18 cellular contexts compared by ENCODE assay signal in genomic region chr6:159745081-159745480, GRCh38. TPM values are rescaled to one million over a fixed set of nuclear protein-coding genes. Genes with fewer than 3 reads are reported as not detected.
DNase-seq lines count a peak whose midpoint lies in the region; ATAC-seq, FAIRE-seq and TF ChIP-seq lines count a peak whose summit lies in the region.
"Had no signal": no experiment of that assay in that cellular context is flagged by ENCODE, and none has a peak within 500 bp of the region (broad histone marks: within the 10 kb centered on the region; RNA-seq: fewer than 3 reads in every experiment).

No MANE protein-coding gene starts in this region.

- H3K36me3 ChIP-seq in CD8-positive, alpha-beta T cell (ENCODE audit: insufficient read depth, low read length), result peaks cover 57% of the 10 kb centered on the region
- H3K36me3 ChIP-seq in neutrophil, result peaks cover 95% of the 10 kb centered on the region

- no peaks in the 10 kb centered on the region for H3K27me3 ChIP-seq in CD8-positive, alpha-beta T cell (ENCODE audit: insufficient read depth, low read length)
- H3K27me3 ChIP-seq in neutrophil, result no peaks in the 10 kb centered on the region

- DNase-seq in activated CD8-positive, alpha-beta T cell treated with anti-CD3 and anti-CD28 coated beads for 36 hours, result no peak
- DNase-seq in activated CD8-positive, alpha-beta T cell treated with anti-CD3 and anti-CD28 coated beads, Interleukin-2, amount 10 ng/mL, durations not matched to agents 7 days and 5 days, result no peak
- no peak for DNase-seq in CD8-positive, alpha-beta T cell
- DNase-seq in choroid plexus epithelial cell (ENCODE audit: low read depth) (peak; percentile 26), RCC 7860 (ENCODE audit: low spot score) (no peak), inferior parietal cortex (ENCODE audit: extremely low spot score) (no peak), HCEC 1CT (no peak)
- DNase-seq: 8988T, C1 segment of cervical spinal cord, Calu3, H7, Kasumi-1, NCI-H1417, NCI-H2029 treated with DMSO at 0.1 percent for 48 hours, NCI-H510A, NCI-H82 had no signal

- H3K4me1 ChIP-seq in CD8-positive, alpha-beta T cell (ENCODE audit: insufficient read depth, low read length), result no peaks in the 10 kb centered on the region
- peaks cover 3 to 4% of the 10 kb centered on the region in 2 experiments for H3K4me1 ChIP-seq in neutrophil (ENCODE audit: control insufficient read depth in 1 of 2, insufficient read depth in 1 of 2, low read depth in 1 of 2, low read length in 1 of 2)

- CTCF ChIA-PET in activated CD8-positive, alpha-beta T cell treated with anti-CD3 and anti-CD28 coated beads for 36 hours (lab: Charles Lee), result interaction anchor here (1.7 kb wide), 1 partner anchor 10 kb away, joined by 6 read pairs; no protein-coding TSS in a partner anchor
- CTCF ChIA-PET in activated CD8-positive, alpha-beta T cell treated with anti-CD3 and anti-CD28 coated beads, Interleukin-2, amount 10 ng/mL, durations not matched to agents 7 days and 5 days (lab: Charles Lee), result interaction anchor here (0.7 kb wide), 1 partner anchor 825 kb away, joined by 3 read pairs; no protein-coding TSS in a partner anchor
- CTCF ChIA-PET in CD8-positive, alpha-beta T cell (lab: Charles Lee), result no interaction called here

- H3K4me1 Mint-ChIP-seq in activated CD8-positive, alpha-beta T cell treated with anti-CD3 and anti-CD28 coated beads for 36 hours (ENCODE audit: low read depth), result peaks cover 20% of the 10 kb centered on the region
- H3K4me1 Mint-ChIP-seq in activated CD8-positive, alpha-beta T cell treated with anti-CD3 and anti-CD28 coated beads, Interleukin-2, amount 10 ng/mL, durations not matched to agents 7 days and 5 days (ENCODE audit: low read depth), result no peaks in the 10 kb centered on the region
- peaks cover 36% of the 10 kb centered on the region for H3K4me1 Mint-ChIP-seq in CD8-positive, alpha-beta T cell (ENCODE audit: low read depth)

- H3K27me3 Mint-ChIP-seq in activated CD8-positive, alpha-beta T cell treated with anti-CD3 and anti-CD28 coated beads for 36 hours, result no peaks in the 10 kb centered on the region
- no peaks in the 10 kb centered on the region for H3K27me3 Mint-ChIP-seq in activated CD8-positive, alpha-beta T cell treated with anti-CD3 and anti-CD28 coated beads, Interleukin-2, amount 10 ng/mL, durations not matched to agents 7 days and 5 days (ENCODE audit: low read depth)
- no peaks in the 10 kb centered on the region for H3K27me3 Mint-ChIP-seq in CD8-positive, alpha-beta T cell (ENCODE audit: low read depth)

- peaks cover 61% of the 10 kb centered on the region for H3K36me3 Mint-ChIP-seq in activated CD8-positive, alpha-beta T cell treated with anti-CD3 and anti-CD28 coated beads for 36 hours (ENCODE audit: low read depth)
- H3K36me3 Mint-ChIP-seq in activated CD8-positive, alpha-beta T cell treated with anti-CD3 and anti-CD28 coated beads, Interleukin-2, amount 10 ng/mL, durations not matched to agents 7 days and 5 days (ENCODE audit: low read depth), result peaks cover 76% of the 10 kb centered on the region
- peaks cover 90% of the 10 kb centered on the region for H3K36me3 Mint-ChIP-seq in CD8-positive, alpha-beta T cell

- peak overlapping the region; percentile 68 for H3K27ac Mint-ChIP-seq in activated CD8-positive, alpha-beta T cell treated with anti-CD3 and anti-CD28 coated beads for 36 hours
- H3K27ac Mint-ChIP-seq in activated CD8-positive, alpha-beta T cell treated with anti-CD3 and anti-CD28 coated beads, Interleukin-2, amount 10 ng/mL, durations not matched to agents 7 days and 5 days, result no peak overlapping the region
- peak overlapping the region; percentile 28 for H3K27ac Mint-ChIP-seq in CD8-positive, alpha-beta T cell

- no peak overlapping the region for H3K27ac ChIP-seq in CD8-positive, alpha-beta T cell (ENCODE audit: low read depth, low read length)
- peak overlapping the region; percentile 36 for H3K27ac ChIP-seq in neutrophil

- POLR2A ChIA-PET in activated CD8-positive, alpha-beta T cell treated with anti-CD3 and anti-CD28 coated beads for 36 hours (lab: Charles Lee), result interaction anchor here (3.6 kb wide), 1 partner anchor 15 kb away, joined by 17 read pairs; the partner anchor contains the start of gene ACAT2
- POLR2A ChIA-PET in activated CD8-positive, alpha-beta T cell treated with anti-CD3 and anti-CD28 coated beads, Interleukin-2, amount 10 ng/mL, durations not matched to agents 7 days and 5 days (lab: Charles Lee), result no interaction called here
- POLR2A ChIA-PET in CD8-positive, alpha-beta T cell (lab: Charles Lee), result interaction anchor here (0.5 kb wide), 1 partner anchor 51 kb away, joined by 3 read pairs; no protein-coding TSS in a partner anchor

- FAIRE-seq in RCC 7860 (lab: Jason Lieb, UNC), result no peak
- FAIRE-seq: GM12878 had no signal

- no peaks in the 10 kb centered on the region for H3K9me3 ChIP-seq in CD8-positive, alpha-beta T cell (ENCODE audit: low read length)
- no peaks in the 10 kb centered on the region for H3K9me3 ChIP-seq in neutrophil

- no peak for ATAC-seq in activated CD8-positive, alpha-beta T cell treated with anti-CD3 and anti-CD28 coated beads for 36 hours
- ATAC-seq in activated CD8-positive, alpha-beta T cell treated with anti-CD3 and anti-CD28 coated beads, Interleukin-2, amount 10 ng/mL, durations not matched to agents 7 days and 5 days, result no peak
- ATAC-seq in CD8-positive, alpha-beta T cell, result no peak
- ATAC-seq: GM12878 had no signal

- H3K9me3 Mint-ChIP-seq in activated CD8-positive, alpha-beta T cell treated with anti-CD3 and anti-CD28 coated beads for 36 hours, result no peaks in the 10 kb centered on the region
- no peaks in the 10 kb centered on the region for H3K9me3 Mint-ChIP-seq in activated CD8-positive, alpha-beta T cell treated with anti-CD3 and anti-CD28 coated beads, Interleukin-2, amount 10 ng/mL, durations not matched to agents 7 days and 5 days (ENCODE audit: insufficient read depth)
- H3K9me3 Mint-ChIP-seq in CD8-positive, alpha-beta T cell, result no peaks in the 10 kb centered on the region

- TF ChIP-seq CTCF in activated CD8-positive, alpha-beta T cell treated with anti-CD3 and anti-CD28 coated beads for 36 hours (IDR thresholded peaks at IDR 0.05), result no peak
- TF ChIP-seq CTCF in CD8-positive, alpha-beta T cell (IDR thresholded peaks at IDR 0.05), result no peak
- TF ChIP-seq CTCF in choroid plexus epithelial cell (conservative IDR thresholded peaks at IDR 0.05; ENCODE audit: low read depth, low read length) (no peak), neutrophil (IDR thresholded peaks at IDR 0.05) (no peak)

- H3K4me3 Mint-ChIP-seq in activated CD8-positive, alpha-beta T cell treated with anti-CD3 and anti-CD28 coated beads for 36 hours, result no peak overlapping the region
- no peak overlapping the region for H3K4me3 Mint-ChIP-seq in activated CD8-positive, alpha-beta T cell treated with anti-CD3 and anti-CD28 coated beads, Interleukin-2, amount 10 ng/mL, durations not matched to agents 7 days and 5 days
- H3K4me3 Mint-ChIP-seq in CD8-positive, alpha-beta T cell, result no peak overlapping the region

- no peak overlapping the region for H3K4me3 ChIP-seq in CD8-positive, alpha-beta T cell (ENCODE audit: low read depth, low read length)
- no peak overlapping the region for H3K4me3 ChIP-seq in choroid plexus epithelial cell (ENCODE audit: low read depth, low read length)
- no peak overlapping the region for H3K4me3 ChIP-seq in neutrophil (ENCODE audit: low read depth in 1 of 2, low read length in 1 of 2)
- H3K4me3 ChIP-seq: GM12878 had no signal

- intact Hi-C loops in activated CD8-positive, alpha-beta T cell treated with anti-CD3 and anti-CD28 coated beads for 36 hours (cut with micrococcal nuclease), result no loop called here
- intact Hi-C loops in CD8-positive, alpha-beta T cell (cut with DNase I, micrococcal nuclease), result loop anchor here in 1 of 2 experiments (2.0 kb wide), 2 partner anchors 16 kb away; no protein-coding TSS in a partner anchor

RNA-seq across cellular contexts. Expression of gene ACAT2, which starts 16.8 kb away (rescaled TPM):
- total RNA-seq in activated CD8-positive, alpha-beta T cell treated with anti-CD3 and anti-CD28 coated beads for 36 hours, result 10 to 100 TPM; 70.8 to 74.1 TPM
- total RNA-seq in activated CD8-positive, alpha-beta T cell treated with anti-CD3 and anti-CD28 coated beads, Interleukin-2, amount 10 ng/mL, durations not matched to agents 7 days and 5 days, result 10 to 100 TPM; 84.4 to 89.2 TPM
- total RNA-seq in CD8-positive, alpha-beta T cell, result 10 to 100 TPM; 23.3 to 24.1 TPM

RNA-seq across cellular contexts. Expression of gene WTAP, which starts 17.8 kb away (rescaled TPM):
- 10 to 100 TPM; 79.9 to 80.6 TPM for total RNA-seq in activated CD8-positive, alpha-beta T cell treated with anti-CD3 and anti-CD28 coated beads for 36 hours
- total RNA-seq in activated CD8-positive, alpha-beta T cell treated with anti-CD3 and anti-CD28 coated beads, Interleukin-2, amount 10 ng/mL, durations not matched to agents 7 days and 5 days, result 100 to 1,000 TPM; 111 to 113 TPM
- 100 to 1,000 TPM; 224 to 226 TPM for total RNA-seq in CD8-positive, alpha-beta T cell

RNA-seq across cellular contexts. Expression of gene TCP1, which starts 44.3 kb away (rescaled TPM):
- total RNA-seq in activated CD8-positive, alpha-beta T cell treated with anti-CD3 and anti-CD28 coated beads for 36 hours, result 100 to 1,000 TPM; 446 to 452 TPM
- 100 to 1,000 TPM; 263 to 277 TPM for total RNA-seq in activated CD8-positive, alpha-beta T cell treated with anti-CD3 and anti-CD28 coated beads, Interleukin-2, amount 10 ng/mL, durations not matched to agents 7 days and 5 days
- 100 to 1,000 TPM; 221 to 222 TPM for total RNA-seq in CD8-positive, alpha-beta T cell

RNA-seq across cellular contexts. Expression of gene MRPL18, which starts 45.2 kb away (rescaled TPM):
- 10 to 100 TPM; 81.8 to 83.5 TPM for total RNA-seq in activated CD8-positive, alpha-beta T cell treated with anti-CD3 and anti-CD28 coated beads for 36 hours
- 10 to 100 TPM; 85.4 to 91.3 TPM for total RNA-seq in activated CD8-positive, alpha-beta T cell treated with anti-CD3 and anti-CD28 coated beads, Interleukin-2, amount 10 ng/mL, durations not matched to agents 7 days and 5 days
- 10 to 100 TPM; 17.5 to 18.8 TPM for total RNA-seq in CD8-positive, alpha-beta T cell

RNA-seq across cellular contexts. Expression of gene SOD2, which starts 52.0 kb away (rescaled TPM):
- total RNA-seq in activated CD8-positive, alpha-beta T cell treated with anti-CD3 and anti-CD28 coated beads for 36 hours, result 100 to 1,000 TPM in 1 of 2 experiments, 10 to 100 TPM in 1; 95.5 to 105 TPM
- 10 to 100 TPM; 59.1 to 66.4 TPM for total RNA-seq in activated CD8-positive, alpha-beta T cell treated with anti-CD3 and anti-CD28 coated beads, Interleukin-2, amount 10 ng/mL, durations not matched to agents 7 days and 5 days
- total RNA-seq in CD8-positive, alpha-beta T cell, result 10 to 100 TPM; 99.1 to 99.6 TPM
